Comparison of ENCODE assay signal across 35 cellular contexts in genomic region chr3:74631771-74632170, GRCh38. TPM values are rescaled to one million over a fixed set of nuclear protein-coding genes. Genes with fewer than 3 reads are reported as not detected.
"Had no signal": no experiment of that assay in that cellular context is flagged by ENCODE, and none has a peak within 500 bp of the region (broad histone marks: within the 10 kb centered on the region; RNA-seq: fewer than 3 reads in every experiment).

No MANE protein-coding gene starts in this region.

- H3K27me3 Mint-ChIP-seq: activated B cell treated with CpG ODN at 0.5 μM for 24 hours; activated CD4-positive, alpha-beta memory T cell treated with anti-CD3 and anti-CD28 coated beads, Interleukin-2, amount 10 ng/mL, durations not matched to agents 7 days and 5 days; activated CD8-positive, alpha-beta memory T cell treated with anti-CD3 and anti-CD28 coated beads, Interleukin-2, amount 10 ng/mL, durations not matched to agents 7 days and 5 days; activated naive CD4-positive, alpha-beta T cell treated with anti-CD3 and anti-CD28 coated beads, Interleukin-2, amount 10 ng/mL, durations not matched to agents 7 days and 5 days; activated naive CD8-positive, alpha-beta T cell had no signal

- DNase-seq: activated B cell treated with CpG ODN at 0.5 μM for 24 hours; activated CD4-positive, alpha-beta memory T cell treated with anti-CD3 and anti-CD28 coated beads, Interleukin-2, amount 10 ng/mL, durations not matched to agents 7 days and 5 days; activated CD4-positive, alpha-beta T cell treated with anti-CD3 and anti-CD28 coated beads for 48 hours; activated CD4-positive, CD25-positive, alpha-beta regulatory T cell treated with anti-CD3 and anti-CD28 coated beads, Interleukin-2, amount 50 U/mL, for 72 hours; activated CD8-positive, alpha-beta memory T cell treated with anti-CD3 and anti-CD28 coated beads for 24 hours; activated CD8-positive, alpha-beta memory T cell treated with anti-CD3 and anti-CD28 coated beads, Interleukin-2, amount 10 ng/mL, durations not matched to agents 7 days and 5 days; activated CD8-positive, alpha-beta memory T cell treated with anti-CD3 and anti-CD28 coated beads, Interleukin-2, amount 50 U/mL, for 48 hours; activated effector memory CD4-positive, alpha-beta T cell treated with Interleukin-2 at 50 U/mL for 16 hours; activated naive CD4-positive, alpha-beta T cell treated with anti-CD3 and anti-CD28 coated beads, Interleukin-2, amount 10 ng/mL, durations not matched to agents 7 days and 5 days; activated T-cell treated with anti-CD3 and anti-CD28 coated beads, Interleukin-2, amount 50 U/mL, for 48 hours; body of pancreas; caudate nucleus; NCI-H1092 treated with DMSO at 0.1 percent for 48 hours; NCI-H1417; NCI-H146; NCI-H187; NCI-H2029 treated with DMSO at 0.1 percent for 48 hours; NCI-H2107; NCI-H2171; NCI-H510A; NCI-H526; NCI-H748 treated with DMSO at 0.1 percent for 48 hours; PC-9; SIG-M5; SW 1271; T-helper 1 cell; T-helper 2 cell; T-helper 9 cell had no signal

- H3K9me3 ChIP-seq: body of pancreas had no signal

- H3K36me3 Mint-ChIP-seq: activated CD8-positive, alpha-beta memory T cell treated with anti-CD3 and anti-CD28 coated beads, Interleukin-2, amount 10 ng/mL, durations not matched to agents 7 days and 5 days; activated naive CD4-positive, alpha-beta T cell treated with anti-CD3 and anti-CD28 coated beads, Interleukin-2, amount 10 ng/mL, durations not matched to agents 7 days and 5 days; activated naive CD8-positive, alpha-beta T cell had no signal

- H3K4me3 Mint-ChIP-seq: activated B cell treated with CpG ODN at 0.5 μM for 24 hours; activated CD4-positive, alpha-beta memory T cell treated with anti-CD3 and anti-CD28 coated beads, Interleukin-2, amount 10 ng/mL, durations not matched to agents 7 days and 5 days; activated CD8-positive, alpha-beta memory T cell treated with anti-CD3 and anti-CD28 coated beads, Interleukin-2, amount 10 ng/mL, durations not matched to agents 7 days and 5 days; activated naive CD4-positive, alpha-beta T cell treated with anti-CD3 and anti-CD28 coated beads, Interleukin-2, amount 10 ng/mL, durations not matched to agents 7 days and 5 days; activated naive CD8-positive, alpha-beta T cell had no signal

- H3K27ac ChIP-seq: body of pancreas, PC-9, RWPE1, VCaP had no signal

- FAIRE-seq: bronchial epithelial cell, RCC 7860 had no signal

- H2AFZ ChIP-seq: PC-9 had no signal

- H3K4me1 Mint-ChIP-seq: activated B cell treated with CpG ODN at 0.5 μM for 24 hours; activated CD4-positive, alpha-beta memory T cell treated with anti-CD3 and anti-CD28 coated beads, Interleukin-2, amount 10 ng/mL, durations not matched to agents 7 days and 5 days; activated CD8-positive, alpha-beta memory T cell treated with anti-CD3 and anti-CD28 coated beads, Interleukin-2, amount 10 ng/mL, durations not matched to agents 7 days and 5 days; activated naive CD4-positive, alpha-beta T cell treated with anti-CD3 and anti-CD28 coated beads, Interleukin-2, amount 10 ng/mL, durations not matched to agents 7 days and 5 days had no signal

- H3K4me2 ChIP-seq: PC-9 had no signal

- H3K4me3 ChIP-seq: body of pancreas, PC-9 had no signal

- H3K27me3 ChIP-seq: body of pancreas had no signal

- H3K9me3 Mint-ChIP-seq: activated B cell treated with CpG ODN at 0.5 μM for 24 hours; activated CD4-positive, alpha-beta memory T cell treated with anti-CD3 and anti-CD28 coated beads, Interleukin-2, amount 10 ng/mL, durations not matched to agents 7 days and 5 days had no signal

- H3K27ac Mint-ChIP-seq: activated B cell treated with CpG ODN at 0.5 μM for 24 hours; activated CD4-positive, alpha-beta memory T cell treated with anti-CD3 and anti-CD28 coated beads, Interleukin-2, amount 10 ng/mL, durations not matched to agents 7 days and 5 days; activated CD8-positive, alpha-beta memory T cell treated with anti-CD3 and anti-CD28 coated beads, Interleukin-2, amount 10 ng/mL, durations not matched to agents 7 days and 5 days; activated naive CD4-positive, alpha-beta T cell treated with anti-CD3 and anti-CD28 coated beads, Interleukin-2, amount 10 ng/mL, durations not matched to agents 7 days and 5 days; activated naive CD8-positive, alpha-beta T cell had no signal

RNA-seq across cellular contexts. Expression of gene CNTN3, which starts 17.3 kb away (rescaled TPM):
- total RNA-seq: activated B cell treated with CpG ODN at 0.5 μM for 24 hours; activated CD4-positive, alpha-beta memory T cell treated with anti-CD3 and anti-CD28 coated beads, Interleukin-2, amount 10 ng/mL, durations not matched to agents 7 days and 5 days; activated CD8-positive, alpha-beta memory T cell treated with anti-CD3 and anti-CD28 coated beads, Interleukin-2, amount 10 ng/mL, durations not matched to agents 7 days and 5 days; M059J; OCI-LY7; PC-9 had no signal
